Comparison of ENCODE assay signal across 1 cellular context in the genomic region with DNA sequence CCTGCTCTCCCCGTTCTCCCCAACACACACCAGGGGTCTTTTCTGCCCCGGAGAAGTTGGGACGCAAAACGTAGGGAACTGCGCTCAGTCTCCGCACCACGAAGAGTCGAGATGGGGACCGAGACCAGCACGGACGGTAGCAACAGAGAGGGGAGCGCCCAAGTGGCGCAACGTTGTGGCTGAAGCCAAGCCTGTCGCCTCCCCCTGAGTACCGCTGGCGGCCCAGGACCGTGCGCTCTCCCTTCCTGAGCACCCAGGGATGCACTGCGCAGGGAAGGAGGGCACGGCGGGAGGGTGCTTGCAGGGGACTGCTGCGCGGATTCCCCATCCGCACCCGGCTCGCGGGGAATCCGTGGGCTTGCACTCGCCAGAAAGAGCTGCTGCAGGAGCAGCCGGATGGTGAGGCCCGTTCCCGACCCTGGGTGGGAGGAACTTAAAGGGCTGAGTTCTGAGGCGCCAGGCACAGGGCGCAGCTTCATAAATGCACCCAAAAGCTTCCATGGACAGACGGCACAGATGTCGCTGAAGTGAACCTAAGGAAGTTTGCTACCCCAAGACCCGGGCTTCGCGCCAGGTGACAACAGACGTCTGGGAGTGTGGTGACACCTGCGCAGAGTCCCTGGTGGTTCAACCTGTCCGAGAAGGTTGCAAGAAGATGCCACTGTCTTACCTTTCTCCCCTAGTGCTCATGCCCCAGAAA.
TF ChIP-seq lines count a peak whose summit lies in the region.

No MANE protein-coding gene starts in this region.

TF ChIP-seq in WTC11, 78 proteins besides CTCF, POLR2A, EP300 and RAD21 (continued from another document):
- TF ChIP-seq AFF4 (CRISPR knock-in tag; IDR thresholded peaks at IDR 0.05; ENCODE audit: borderline replicate concordance): no peak
